ENCODE assay signal across 10 cellular contexts in the genomic region with DNA sequence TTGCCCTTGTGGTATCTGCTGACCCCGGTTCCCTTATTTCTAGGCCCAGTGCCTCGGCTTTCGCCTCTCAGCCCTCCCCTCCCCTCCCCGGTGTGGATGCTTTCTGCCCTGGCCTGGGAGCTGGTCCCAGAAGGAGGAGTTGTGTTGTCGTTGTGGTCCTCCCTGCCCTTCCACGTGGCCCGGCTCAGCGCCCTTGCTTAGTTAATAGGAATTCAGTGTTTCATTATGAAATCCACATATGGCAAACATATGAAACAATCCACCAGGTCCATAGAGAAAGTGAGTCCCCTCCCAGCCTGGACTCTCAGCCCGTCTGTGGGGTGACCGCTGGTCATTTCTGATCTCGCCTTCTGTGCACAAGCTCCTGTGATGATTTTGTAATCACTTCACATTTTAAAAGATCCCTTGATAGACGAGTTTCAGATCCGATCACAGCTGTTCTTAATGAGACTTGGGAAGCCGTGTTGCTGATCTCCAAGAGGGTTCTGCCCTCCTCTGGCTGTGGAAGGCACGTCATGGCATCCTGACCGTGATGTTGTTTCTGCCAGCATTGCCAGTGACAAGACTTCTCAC.
DNase-seq lines count a peak whose midpoint lies in the region; ATAC-seq and TF ChIP-seq lines count a peak whose summit lies in the region.
"Had no signal": no experiment of that assay in that cellular context is flagged by ENCODE, and none has a peak within 500 bp of the region (broad histone marks: within the 10 kb centered on the region; RNA-seq: fewer than 3 reads in every experiment).

No MANE protein-coding gene starts in this region.

- intact Hi-C loops in lower leg skin (cut with DNase I; ENCODE audit: low total_unique reads) (no loop called here), testis (cut with DNase I; ENCODE audit: low total_unique reads) (no loop called here)

- H3K4me3 Mint-ChIP-seq in HFFc6, result peak overlapping the region; percentile 75
- H3K4me3 Mint-ChIP-seq in effector memory CD8-positive, alpha-beta T cell, result no peak overlapping the region
- no peak overlapping the region for H3K4me3 Mint-ChIP-seq in activated CD4-positive, alpha-beta T cell treated with anti-CD3 and anti-CD28 coated beads, Interleukin-2, amount 10 ng/mL, durations not matched to agents 7 days and 5 days
- H3K4me3 Mint-ChIP-seq: activated naive CD4-positive, alpha-beta T cell treated with anti-CD3 and anti-CD28 coated beads, Interleukin-2, amount 50 U/mL, for 24 hours; stimulated activated effector memory CD8-positive, alpha-beta T cell treated with anti-CD3 and anti-CD28 coated beads, Interleukin-12 subunit alpha, Interleukin-12 subunit beta, amount 100 ng/mL, for 72 hours had no signal

- no peaks in the 10 kb centered on the region for H3K9me3 Mint-ChIP-seq in HFFc6
- no peaks in the 10 kb centered on the region for H3K9me3 Mint-ChIP-seq in effector memory CD8-positive, alpha-beta T cell
- no peaks in the 10 kb centered on the region for H3K9me3 Mint-ChIP-seq in activated CD4-positive, alpha-beta T cell treated with anti-CD3 and anti-CD28 coated beads, Interleukin-2, amount 10 ng/mL, durations not matched to agents 7 days and 5 days
- H3K9me3 Mint-ChIP-seq: activated naive CD4-positive, alpha-beta T cell treated with anti-CD3 and anti-CD28 coated beads, Interleukin-2, amount 50 U/mL, for 24 hours; stimulated activated effector memory CD8-positive, alpha-beta T cell treated with anti-CD3 and anti-CD28 coated beads, Interleukin-12 subunit alpha, Interleukin-12 subunit beta, amount 100 ng/mL, for 72 hours had no signal

- H3K27ac Mint-ChIP-seq in HFFc6, result peak overlapping the region; percentile 98
- H3K27ac Mint-ChIP-seq in effector memory CD8-positive, alpha-beta T cell, result peak overlapping the region; percentile 26 to 68
- no peak overlapping the region for H3K27ac Mint-ChIP-seq in activated CD4-positive, alpha-beta T cell treated with anti-CD3 and anti-CD28 coated beads, Interleukin-2, amount 10 ng/mL, durations not matched to agents 7 days and 5 days
- H3K27ac Mint-ChIP-seq: activated naive CD4-positive, alpha-beta T cell treated with anti-CD3 and anti-CD28 coated beads, Interleukin-2, amount 50 U/mL, for 24 hours; stimulated activated effector memory CD8-positive, alpha-beta T cell treated with anti-CD3 and anti-CD28 coated beads, Interleukin-12 subunit alpha, Interleukin-12 subunit beta, amount 100 ng/mL, for 72 hours had no signal

- no peaks in the 10 kb centered on the region for H3K27me3 ChIP-seq in testis

- H3K9me3 ChIP-seq in testis, result no peaks in the 10 kb centered on the region

- POLR2A ChIA-PET in activated CD4-positive, alpha-beta T cell treated with anti-CD3 and anti-CD28 coated beads, Interleukin-2, amount 10 ng/mL, durations not matched to agents 7 days and 5 days (lab: Charles Lee), result no interaction called here

- no peak for ATAC-seq in effector memory CD8-positive, alpha-beta T cell (replicated peaks)
- ATAC-seq in GM19455 (IDR thresholded peaks at IDR 0.05; ENCODE audit: unreplicated experiment), result no peak
- ATAC-seq: stimulated activated effector memory CD8-positive, alpha-beta T cell treated with anti-CD3 and anti-CD28 coated beads, Interleukin-12 subunit alpha, Interleukin-12 subunit beta, amount 100 ng/mL, for 72 hours had no signal

- H3K4me3 ChIP-seq in lower leg skin (ENCODE audit: low read depth, poor library complexity, severe bottlenecking) (no peak overlapping the region), testis (no peak overlapping the region)

- DNase-seq in HFFc6 (peak; percentile 83), lower leg skin (ENCODE audit: low spot score in 2 of 2) (peak; percentile 49 to 93), testis (peak; percentile 38), activated gamma-delta T cell treated with Interleukin-2 at 50 U/mL for 16 hours (no peak)
- no peak for DNase-seq in effector memory CD8-positive, alpha-beta T cell
- DNase-seq in activated effector memory CD4-positive, alpha-beta T cell treated with anti-CD3 and anti-CD28 coated beads, Interleukin-2, amount 50 U/mL, for 16 hours, result no peak
- DNase-seq in activated CD4-positive, alpha-beta T cell treated with anti-CD3 and anti-CD28 coated beads, Interleukin-2, amount 10 ng/mL, durations not matched to agents 7 days and 5 days, result no peak

- WGBS in lower leg skin, 2 donors, result 70 to 71% methylated on average over 16 of the region's 16 CpGs
- 64 to 78% methylated on average over 16 of the region's 16 CpGs for WGBS in testis, 2 donors

- H3K4me1 ChIP-seq in testis, result peaks cover 4% of the 10 kb centered on the region

- peak; percentile 72 for TF ChIP-seq CTCF in HFFc6 (IDR thresholded peaks at IDR 0.05)
- TF ChIP-seq CTCF in lower leg skin (IDR thresholded peaks at IDR 0.05), result no peak
- TF ChIP-seq CTCF in testis (IDR thresholded peaks at IDR 0.05), result no peak

- CTCF ChIA-PET in activated CD4-positive, alpha-beta T cell treated with anti-CD3 and anti-CD28 coated beads, Interleukin-2, amount 10 ng/mL, durations not matched to agents 7 days and 5 days (lab: Charles Lee), result interaction anchor here (0.5 to 1.7 kb wide), 2 partner anchors 15 to 96 kb away, joined by 4 to 5 read pairs; no protein-coding TSS in a partner anchor

- no peak overlapping the region for H3K27ac ChIP-seq in testis

- peaks cover 36% of the 10 kb centered on the region for H3K4me1 Mint-ChIP-seq in HFFc6 (ENCODE audit: low read depth)
- no peaks in the 10 kb centered on the region for H3K4me1 Mint-ChIP-seq in effector memory CD8-positive, alpha-beta T cell (ENCODE audit: low read depth in 2 of 2)
- no peaks in the 10 kb centered on the region for H3K4me1 Mint-ChIP-seq in activated CD4-positive, alpha-beta T cell treated with anti-CD3 and anti-CD28 coated beads, Interleukin-2, amount 10 ng/mL, durations not matched to agents 7 days and 5 days
- H3K4me1 Mint-ChIP-seq: activated naive CD4-positive, alpha-beta T cell treated with anti-CD3 and anti-CD28 coated beads, Interleukin-2, amount 50 U/mL, for 24 hours; stimulated activated effector memory CD8-positive, alpha-beta T cell treated with anti-CD3 and anti-CD28 coated beads, Interleukin-12 subunit alpha, Interleukin-12 subunit beta, amount 100 ng/mL, for 72 hours had no signal

- TF ChIP-seq POLR2A in lower leg skin (IDR thresholded peaks at IDR 0.05) (no peak), testis (IDR thresholded peaks at IDR 0.05) (no peak)

- H3K27me3 Mint-ChIP-seq in HFFc6 (ENCODE audit: insufficient read depth), result no peaks in the 10 kb centered on the region
- no peaks in the 10 kb centered on the region for H3K27me3 Mint-ChIP-seq in effector memory CD8-positive, alpha-beta T cell
- no peaks in the 10 kb centered on the region for H3K27me3 Mint-ChIP-seq in activated CD4-positive, alpha-beta T cell treated with anti-CD3 and anti-CD28 coated beads, Interleukin-2, amount 10 ng/mL, durations not matched to agents 7 days and 5 days
- H3K27me3 Mint-ChIP-seq: activated naive CD4-positive, alpha-beta T cell treated with anti-CD3 and anti-CD28 coated beads, Interleukin-2, amount 50 U/mL, for 24 hours had no signal

- H3K36me3 Mint-ChIP-seq in HFFc6 (ENCODE audit: low read depth), result no peaks in the 10 kb centered on the region
- H3K36me3 Mint-ChIP-seq in effector memory CD8-positive, alpha-beta T cell (ENCODE audit: insufficient read depth), result peaks cover 23% of the 10 kb centered on the region
- H3K36me3 Mint-ChIP-seq in activated CD4-positive, alpha-beta T cell treated with anti-CD3 and anti-CD28 coated beads, Interleukin-2, amount 10 ng/mL, durations not matched to agents 7 days and 5 days (ENCODE audit: low read depth), result no peaks in the 10 kb centered on the region

- H3K36me3 ChIP-seq in testis (ENCODE audit: low read depth, missing control alignments), result no peaks in the 10 kb centered on the region

Comparison
In these comparisons a context has a peak if more than half of its experiments do, and no peak if none do; other contexts are left out.
1. DNase-seq: peak in HFFc6 (single experiment), lower leg skin (2 of 2) and testis (single experiment); none in effector memory CD8-positive, alpha-beta T cell (0 of 3), activated effector memory CD4-positive, alpha-beta T cell treated with anti-CD3 and anti-CD28 coated beads, Interleukin-2, amount 50 U/mL, for 16 hours (single experiment), activated CD4-positive, alpha-beta T cell treated with anti-CD3 and anti-CD28 coated beads, Interleukin-2, amount 10 ng/mL, durations not matched to agents 7 days and 5 days (single experiment) and activated gamma-delta T cell treated with Interleukin-2 at 50 U/mL for 16 hours (single experiment).